ENCODE assay signal across 16 cellular contexts in the genomic region with DNA sequence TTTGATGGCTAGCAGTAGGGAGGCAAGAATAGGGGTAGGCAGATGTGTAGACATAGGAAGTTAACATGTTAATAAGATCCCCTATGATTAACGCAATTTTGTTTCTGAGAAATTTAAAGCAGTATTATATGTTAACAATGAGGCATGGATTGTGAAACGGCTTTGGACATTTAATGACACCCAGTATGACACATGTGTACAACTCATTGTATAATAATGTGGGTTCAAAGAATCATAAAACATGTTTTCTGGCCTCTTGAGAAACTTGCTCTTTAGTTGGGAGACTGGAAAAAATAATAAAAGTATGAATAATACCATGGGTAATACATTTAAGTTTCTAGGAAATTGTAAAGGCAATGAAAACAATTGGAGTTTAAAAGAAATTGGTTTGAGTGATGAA.
DNase-seq lines count a peak whose midpoint lies in the region; ATAC-seq and TF ChIP-seq lines count a peak whose summit lies in the region.
"Had no signal": no experiment of that assay in that cellular context is flagged by ENCODE, and none has a peak within 500 bp of the region (broad histone marks: within the 10 kb centered on the region; RNA-seq: fewer than 3 reads in every experiment).

No MANE protein-coding gene starts in this region.

- H3K4me3 ChIP-seq in GM23248 (no peak overlapping the region), RWPE2 (ENCODE audit: severe bottlenecking) (no peak overlapping the region), trophoblast cell (ENCODE audit: low read depth, low read length) (no peak overlapping the region), Peyer's patch (no peak overlapping the region)
- H3K4me3 ChIP-seq: PC-9 had no signal

- H3K79me1 ChIP-seq in trophoblast cell (ENCODE audit: low read length): no peaks in the 10 kb centered on the region

- H3K23ac ChIP-seq in trophoblast cell (ENCODE audit: low read length): no peak overlapping the region

- no peak overlapping the region for H4K8ac ChIP-seq in trophoblast cell (ENCODE audit: low read depth, low read length)

- no peaks in the 10 kb centered on the region for H3K36me3 ChIP-seq in GM23248 (ENCODE audit: low read depth)
- H3K36me3 ChIP-seq in RWPE2 (ENCODE audit: low read depth): no peaks in the 10 kb centered on the region
- no peaks in the 10 kb centered on the region for H3K36me3 ChIP-seq in trophoblast cell (ENCODE audit: control insufficient read depth in 1 of 2, insufficient read depth in 2 of 2, low read length in 2 of 2)
- H3K36me3 ChIP-seq in Peyer's patch: no peaks in the 10 kb centered on the region

- H3K79me2 ChIP-seq in GM23248 (ENCODE audit: insufficient read depth) (no peaks in the 10 kb centered on the region), trophoblast cell (ENCODE audit: control insufficient read depth, insufficient read depth, low read length, poor library complexity) (no peaks in the 10 kb centered on the region)

- no peak overlapping the region for H4K12ac ChIP-seq in trophoblast cell (ENCODE audit: low read depth, low read length)

- no peaks in the 10 kb centered on the region for H3K9me3 ChIP-seq in GM23248 (ENCODE audit: low read depth)
- H3K9me3 ChIP-seq in RWPE2 (ENCODE audit: severe bottlenecking): no peaks in the 10 kb centered on the region
- no peaks in the 10 kb centered on the region for H3K9me3 ChIP-seq in trophoblast cell (ENCODE audit: insufficient read depth, low read depth, low read length)
- no peaks in the 10 kb centered on the region for H3K9me3 ChIP-seq in Peyer's patch

- WGBS in GM23248 (ENCODE audit: low coverage in 1 of 2, low lambda C conversion rate in 2 of 2, missing lambda C conversion rate in 2 of 2), 2 experiments: 23 to 31% methylated on average over 2 of the region's 2 CpGs
- no CpG with 5 or more reads among the region's 2 CpGs for WGBS in trophoblast cell (ENCODE audit: extremely low coverage, insufficient coverage, insufficient read length)

- H3K18ac ChIP-seq in trophoblast cell (ENCODE audit: low read length): no peak overlapping the region

- H3K4me1 ChIP-seq in GM23248 (ENCODE audit: insufficient read depth): no peaks in the 10 kb centered on the region
- peaks cover 6% of the 10 kb centered on the region for H3K4me1 ChIP-seq in RWPE2 (ENCODE audit: insufficient read depth, poor library complexity, severe bottlenecking)
- no peaks in the 10 kb centered on the region for H3K4me1 ChIP-seq in trophoblast cell (ENCODE audit: control insufficient read depth in 1 of 2, insufficient read depth in 2 of 2, low read length in 2 of 2)
- H3K4me1 ChIP-seq in Peyer's patch: no peaks in the 10 kb centered on the region

- H3K14ac ChIP-seq in trophoblast cell (ENCODE audit: low read length): no peak overlapping the region

- H4K91ac ChIP-seq in trophoblast cell (ENCODE audit: low read depth, low read length): no peak overlapping the region

- no peak for TF ChIP-seq POLR2A in Peyer's patch (IDR thresholded peaks at IDR 0.05)

- DNase-seq in GM23248 (peak; percentile 28), RWPE2 (ENCODE audit: low spot score) (no peak), fibroblast of gingiva (ENCODE audit: low read depth) (peak; percentile 51), trophoblast cell (peak; percentile 5 to 49), LoVo (ENCODE audit: low spot score) (no peak), Peyer's patch (no peak)
- DNase-seq: DMS79, H9, IMR-90, NCI-H1694 treated with DMSO at 0.1 percent for 48 hours, NCI-H446, NCI-H526 treated with DMSO at 0.1 percent for 48 hours, PC-9 had no signal

- no peak for TF ChIP-seq CTCF in RWPE2 (IDR thresholded peaks at IDR 0.05; ENCODE audit: poor library complexity, severe bottlenecking)
- no peak for TF ChIP-seq CTCF in Peyer's patch (IDR thresholded peaks at IDR 0.05)

- in situ Hi-C loops in GM23248 (cut with MboI): no loop called here

- H2BK5ac ChIP-seq in trophoblast cell (ENCODE audit: low read depth, low read length, poor library complexity): no peak overlapping the region

- H3K27me3 ChIP-seq in GM23248 (replicated peaks; ENCODE audit: insufficient read depth): no peaks in the 10 kb centered on the region
- H3K27me3 ChIP-seq in RWPE2 (ENCODE audit: insufficient read depth, poor library complexity, severe bottlenecking): no peaks in the 10 kb centered on the region
- no peaks in the 10 kb centered on the region for H3K27me3 ChIP-seq in trophoblast cell (ENCODE audit: insufficient read depth, low read length)
- no peaks in the 10 kb centered on the region for H3K27me3 ChIP-seq in Peyer's patch

- H3K4me2 ChIP-seq in GM23248 (ENCODE audit: unreplicated experiment) (no peak overlapping the region), trophoblast cell (ENCODE audit: low read length) (no peak overlapping the region)
- H3K4me2 ChIP-seq: KMS-11, PC-9 had no signal

- H3K9me2 ChIP-seq in GM23248 (ENCODE audit: insufficient read depth): no peaks in the 10 kb centered on the region

- no peak overlapping the region for H3K4ac ChIP-seq in trophoblast cell (ENCODE audit: low read depth, low read length)

- no peak overlapping the region for H2BK12ac ChIP-seq in trophoblast cell (ENCODE audit: low read length)

- H3K9ac ChIP-seq in GM23248 (no peak overlapping the region), trophoblast cell (ENCODE audit: low read length) (no peak overlapping the region)
- H3K9ac ChIP-seq: KMS-11 had no signal

- H2AFZ ChIP-seq in GM23248 (no peak overlapping the region), trophoblast cell (ENCODE audit: insufficient read depth, low read length, poor library complexity) (no peak overlapping the region)
- H2AFZ ChIP-seq: PC-9 had no signal

- H4K20me1 ChIP-seq in GM23248 (ENCODE audit: insufficient read depth): no peaks in the 10 kb centered on the region

- no peak overlapping the region for H2AK5ac ChIP-seq in trophoblast cell (ENCODE audit: low read length)

- no peak overlapping the region for H2BK120ac ChIP-seq in trophoblast cell (ENCODE audit: insufficient read depth, low read length, poor library complexity)

- H3K27ac ChIP-seq in GM23248: no peak overlapping the region
- no peak overlapping the region for H3K27ac ChIP-seq in RWPE2 (ENCODE audit: poor library complexity, severe bottlenecking)
- H3K27ac ChIP-seq in trophoblast cell (ENCODE audit: low read depth, low read length): no peak overlapping the region
- no peak overlapping the region for H3K27ac ChIP-seq in Peyer's patch
- H3K27ac ChIP-seq: KMS-11, PC-9 had no signal

- ATAC-seq in RWPE2 (ENCODE audit: low read depth) (peak; percentile 52; the same call in 2 of the 3 replicates), GM18873 (IDR thresholded peaks at IDR 0.05; ENCODE audit: low FRiP score, unreplicated experiment) (no peak)
- ATAC-seq: SK-N-SH treated with all-trans-retinoic acid at 6 μM for 48 hours had no signal

- no peaks in the 10 kb centered on the region for H3F3A ChIP-seq in GM23248 (ENCODE audit: insufficient read depth)

Comparison
In these comparisons a context has a peak if more than half of its experiments do, and no peak if none do; other contexts are left out.
1. DNase-seq: peak in GM23248 (single experiment), fibroblast of gingiva (single experiment) and trophoblast cell (2 of 2); none in RWPE2 (single experiment), LoVo (single experiment) and Peyer's patch (0 of 3).